ENCODE assay signal across 1 cellular context in genomic region chr17:43309505-43310329, GRCh38.
TF ChIP-seq lines count a peak whose summit lies in the region.

No MANE protein-coding gene starts in this region.

TF ChIP-seq in WTC11, 78 proteins besides CTCF, POLR2A, EP300 and RAD21 (continued from another document):
- TF ChIP-seq, protein P1, sequence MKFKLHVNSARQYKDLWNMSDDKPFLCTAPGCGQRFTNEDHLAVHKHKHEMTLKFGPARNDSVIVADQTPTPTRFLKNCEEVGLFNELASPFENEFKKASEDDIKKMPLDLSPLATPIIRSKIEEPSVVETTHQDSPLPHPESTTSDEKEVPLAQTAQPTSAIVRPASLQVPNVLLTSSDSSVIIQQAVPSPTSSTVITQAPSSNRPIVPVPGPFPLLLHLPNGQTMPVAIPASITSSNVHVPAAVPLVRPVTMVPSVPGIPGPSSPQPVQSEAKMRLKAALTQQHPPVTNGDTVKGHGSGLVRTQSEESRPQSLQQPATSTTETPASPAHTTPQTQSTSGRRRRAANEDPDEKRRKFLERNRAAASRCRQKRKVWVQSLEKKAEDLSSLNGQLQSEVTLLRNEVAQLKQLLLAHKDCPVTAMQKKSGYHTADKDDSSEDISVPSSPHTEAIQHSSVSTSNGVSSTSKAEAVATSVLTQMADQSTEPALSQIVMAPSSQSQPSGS (CRISPR knock-in tag; IDR thresholded peaks at IDR 0.05; ENCODE audit: borderline replicate concordance, low read depth), result no peak
- TF ChIP-seq, protein P2, sequence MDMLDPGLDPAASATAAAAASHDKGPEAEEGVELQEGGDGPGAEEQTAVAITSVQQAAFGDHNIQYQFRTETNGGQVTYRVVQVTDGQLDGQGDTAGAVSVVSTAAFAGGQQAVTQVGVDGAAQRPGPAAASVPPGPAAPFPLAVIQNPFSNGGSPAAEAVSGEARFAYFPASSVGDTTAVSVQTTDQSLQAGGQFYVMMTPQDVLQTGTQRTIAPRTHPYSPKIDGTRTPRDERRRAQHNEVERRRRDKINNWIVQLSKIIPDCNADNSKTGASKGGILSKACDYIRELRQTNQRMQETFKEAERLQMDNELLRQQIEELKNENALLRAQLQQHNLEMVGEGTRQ (CRISPR knock-in tag; IDR thresholded peaks at IDR 0.05), result no peak
- TF ChIP-seq ZNF263 (CRISPR knock-in tag; IDR thresholded peaks at IDR 0.05; ENCODE audit: low read depth) (no peak), ZNF532 (CRISPR knock-in tag; IDR thresholded peaks at IDR 0.05; ENCODE audit: borderline replicate concordance) (no peak), JUN (CRISPR knock-in tag; IDR thresholded peaks at IDR 0.05) (no peak), IRF2 (CRISPR knock-in tag; IDR thresholded peaks at IDR 0.05; ENCODE audit: borderline replicate concordance, low read depth) (no peak), PRDM15 (CRISPR knock-in tag; IDR thresholded peaks at IDR 0.05) (no peak)
